1 cellular context compared by ENCODE assay signal in genomic region chr6:43990627-43991619, GRCh38.
A peak's percentile ranks its signal among the peaks of the same experiment; 100 is the strongest.
TF ChIP-seq lines count a peak whose summit lies in the region.

No MANE protein-coding gene starts in this region.

TF ChIP-seq in K562, 482 proteins besides CTCF, POLR2A, EP300 and RAD21 (continued from another document and continues in another):
- TF ChIP-seq CTBP1 (IDR thresholded peaks at IDR 0.05; ENCODE audit: borderline replicate concordance): 0 out of 2 replicates have a peak, but pooled peaks have one; percentile 10
- no peak for TF ChIP-seq TFAM (CRISPR knock-in tag; conservative IDR thresholded peaks at IDR 0.05)
- no peak for TF ChIP-seq POLR2H (tag; IDR thresholded peaks at IDR 0.05; ENCODE audit: low read depth)
- TF ChIP-seq PURB (CRISPR knock-in tag; IDR thresholded peaks at IDR 0.05; ENCODE audit: low read depth): no peak
- no peak for TF ChIP-seq TGIF2 (CRISPR knock-in tag; IDR thresholded peaks at IDR 0.05)
- TF ChIP-seq CXXC5 (CRISPR knock-in tag; IDR thresholded peaks at IDR 0.05): peak; percentile 33; the same call in 1 of the 2 replicates
- TF ChIP-seq MGA (IDR thresholded peaks at IDR 0.05): peak; percentile 48
- TF ChIP-seq CEBPG (CRISPR knock-in tag; IDR thresholded peaks at IDR 0.05): no peak
- TF ChIP-seq CEBPG (tag; conservative IDR thresholded peaks at IDR 0.05 in 1 of 2, IDR thresholded peaks at IDR 0.05 in 1 of 2): no peak
- no peak for TF ChIP-seq IRF1 (CRISPR knock-in tag; IDR thresholded peaks at IDR 0.05; ENCODE audit: borderline replicate concordance)
- no peak for TF ChIP-seq EZH2 (IDR thresholded peaks at IDR 0.05; ENCODE audit: borderline replicate concordance, low read depth, low read length)
- TF ChIP-seq ZNF175 (CRISPR knock-in tag; IDR thresholded peaks at IDR 0.05; ENCODE audit: low read depth): 0 out of 2 replicates have a peak, but pooled peaks have one; percentile 56
- TF ChIP-seq SAFB2 (IDR thresholded peaks at IDR 0.05; ENCODE audit: borderline replicate concordance, low read depth, low read length, severe bottlenecking): no peak
- peak; percentile 47; the same call in 1 of the 2 replicates for TF ChIP-seq TFAP4 (CRISPR knock-in tag; IDR thresholded peaks at IDR 0.05; ENCODE audit: borderline replicate concordance)
- no peak for TF ChIP-seq ZNF79 (CRISPR knock-in tag; IDR thresholded peaks at IDR 0.05; ENCODE audit: low read depth)
- TF ChIP-seq RBM15 (IDR thresholded peaks at IDR 0.05; ENCODE audit: insufficient read depth, low read length): no peak
- no peak for TF ChIP-seq U2AF1 (optimal IDR thresholded peaks at IDR 0.05; ENCODE audit: low read depth, low read length)
- TF ChIP-seq ZNF134 (CRISPR knock-in tag; conservative IDR thresholded peaks at IDR 0.05): no peak
- TF ChIP-seq, protein P1, sequence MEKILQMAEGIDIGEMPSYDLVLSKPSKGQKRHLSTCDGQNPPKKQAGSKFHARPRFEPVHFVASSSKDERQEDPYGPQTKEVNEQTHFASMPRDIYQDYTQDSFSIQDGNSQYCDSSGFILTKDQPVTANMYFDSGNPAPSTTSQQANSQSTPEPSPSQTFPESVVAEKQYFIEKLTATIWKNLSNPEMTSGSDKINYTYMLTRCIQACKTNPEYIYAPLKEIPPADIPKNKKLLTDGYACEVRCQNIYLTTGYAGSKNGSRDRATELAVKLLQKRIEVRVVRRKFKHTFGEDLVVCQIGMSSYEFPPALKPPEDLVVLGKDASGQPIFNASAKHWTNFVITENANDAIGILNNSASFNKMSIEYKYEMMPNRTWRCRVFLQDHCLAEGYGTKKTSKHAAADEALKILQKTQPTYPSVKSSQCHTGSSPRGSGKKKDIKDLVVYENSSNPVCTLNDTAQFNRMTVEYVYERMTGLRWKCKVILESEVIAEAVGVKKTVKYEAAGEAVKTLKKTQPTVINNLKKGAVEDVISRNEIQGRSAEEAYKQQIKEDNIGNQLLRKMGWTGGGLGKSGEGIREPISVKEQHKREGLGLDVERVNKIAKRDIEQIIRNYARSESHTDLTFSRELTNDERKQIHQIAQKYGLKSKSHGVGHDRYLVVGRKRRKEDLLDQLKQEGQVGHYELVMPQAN (IDR thresholded peaks at IDR 0.05; ENCODE audit: borderline replicate concordance): no peak
- peak; percentile 72 for TF ChIP-seq USF1 (CRISPR knock-in tag; IDR thresholded peaks at IDR 0.05)
- TF ChIP-seq YY1 (IDR thresholded peaks at IDR 0.05; ENCODE audit: borderline replicate concordance in 1 of 3, control insufficient read depth in 1 of 3, extremely low read depth in 1 of 3, insufficient read depth in 3 of 3, insufficient read length in 1 of 3, insufficient replicate concordance in 2 of 3, low read depth in 1 of 3, low read length in 2 of 3): no peak
- TF ChIP-seq SP1 (CRISPR knock-in tag; IDR thresholded peaks at IDR 0.05): no peak
- peak; percentile 27 for TF ChIP-seq RBM25 (IDR thresholded peaks at IDR 0.05; ENCODE audit: low read depth, low read length, severe bottlenecking)
- no peak for TF ChIP-seq KLF6 (CRISPR knock-in tag; IDR thresholded peaks at IDR 0.05; ENCODE audit: borderline replicate concordance)
- TF ChIP-seq PTBP1 (IDR thresholded peaks at IDR 0.05; ENCODE audit: low read depth, low read length): no peak
- no peak for TF ChIP-seq CC2D1A (IDR thresholded peaks at IDR 0.05)
- no peak for TF ChIP-seq MXI1 (IDR thresholded peaks at IDR 0.05; ENCODE audit: low read depth, low read length)
- TF ChIP-seq CBX1 (IDR thresholded peaks at IDR 0.05; ENCODE audit: low read depth): no peak
- TF ChIP-seq PYGO2 (tag; IDR thresholded peaks at IDR 0.05): no peak
- TF ChIP-seq KLF10 (CRISPR knock-in tag; IDR thresholded peaks at IDR 0.05): no peak
- TF ChIP-seq, protein P2, sequence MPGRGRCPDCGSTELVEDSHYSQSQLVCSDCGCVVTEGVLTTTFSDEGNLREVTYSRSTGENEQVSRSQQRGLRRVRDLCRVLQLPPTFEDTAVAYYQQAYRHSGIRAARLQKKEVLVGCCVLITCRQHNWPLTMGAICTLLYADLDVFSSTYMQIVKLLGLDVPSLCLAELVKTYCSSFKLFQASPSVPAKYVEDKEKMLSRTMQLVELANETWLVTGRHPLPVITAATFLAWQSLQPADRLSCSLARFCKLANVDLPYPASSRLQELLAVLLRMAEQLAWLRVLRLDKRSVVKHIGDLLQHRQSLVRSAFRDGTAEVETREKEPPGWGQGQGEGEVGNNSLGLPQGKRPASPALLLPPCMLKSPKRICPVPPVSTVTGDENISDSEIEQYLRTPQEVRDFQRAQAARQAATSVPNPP (IDR thresholded peaks at IDR 0.05; ENCODE audit: borderline replicate concordance, insufficient read depth, insufficient read length): no peak
- no peak for TF ChIP-seq KDM2B (CRISPR knock-in tag; IDR thresholded peaks at IDR 0.05)
- TF ChIP-seq PTRF (tag; IDR thresholded peaks at IDR 0.05): no peak
- TF ChIP-seq, protein P3, sequence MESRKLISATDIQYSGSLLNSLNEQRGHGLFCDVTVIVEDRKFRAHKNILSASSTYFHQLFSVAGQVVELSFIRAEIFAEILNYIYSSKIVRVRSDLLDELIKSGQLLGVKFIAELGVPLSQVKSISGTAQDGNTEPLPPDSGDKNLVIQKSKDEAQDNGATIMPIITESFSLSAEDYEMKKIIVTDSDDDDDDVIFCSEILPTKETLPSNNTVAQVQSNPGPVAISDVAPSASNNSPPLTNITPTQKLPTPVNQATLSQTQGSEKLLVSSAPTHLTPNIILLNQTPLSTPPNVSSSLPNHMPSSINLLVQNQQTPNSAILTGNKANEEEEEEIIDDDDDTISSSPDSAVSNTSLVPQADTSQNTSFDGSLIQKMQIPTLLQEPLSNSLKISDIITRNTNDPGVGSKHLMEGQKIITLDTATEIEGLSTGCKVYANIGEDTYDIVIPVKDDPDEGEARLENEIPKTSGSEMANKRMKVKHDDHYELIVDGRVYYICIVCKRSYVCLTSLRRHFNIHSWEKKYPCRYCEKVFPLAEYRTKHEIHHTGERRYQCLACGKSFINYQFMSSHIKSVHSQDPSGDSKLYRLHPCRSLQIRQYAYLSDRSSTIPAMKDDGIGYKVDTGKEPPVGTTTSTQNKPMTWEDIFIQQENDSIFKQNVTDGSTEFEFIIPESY (CRISPR knock-in tag; IDR thresholded peaks at IDR 0.05): 0 out of 2 replicates have a peak, but pooled peaks have one; percentile 16
- TF ChIP-seq KDM1A (IDR thresholded peaks at IDR 0.05): no peak
- TF ChIP-seq ZNF778 (CRISPR knock-in tag; IDR thresholded peaks at IDR 0.05): no peak
- TF ChIP-seq RBM22 (IDR thresholded peaks at IDR 0.05; ENCODE audit: low read depth, low read length, poor library complexity, severe bottlenecking): no peak
- 0 out of 4 replicates have a peak, but pooled peaks of 1 of the 2 experiments have one; percentile 45 for TF ChIP-seq ZNF639 (CRISPR knock-in tag; conservative IDR thresholded peaks at IDR 0.05 in 1 of 2, IDR thresholded peaks at IDR 0.05 in 1 of 2)
- no peak for TF ChIP-seq GABPB2 (CRISPR knock-in tag; conservative IDR thresholded peaks at IDR 0.05)
- TF ChIP-seq TCFL5 (CRISPR knock-in tag; conservative IDR thresholded peaks at IDR 0.05): no peak
- TF ChIP-seq CGGBP1 (CRISPR knock-in tag; IDR thresholded peaks at IDR 0.05): no peak
- TF ChIP-seq NR2C2 (CRISPR knock-in tag; IDR thresholded peaks at IDR 0.05): no peak
- TF ChIP-seq NR2C2 (tag; IDR thresholded peaks at IDR 0.05): no peak
- TF ChIP-seq ELF1 (tag; IDR thresholded peaks at IDR 0.05): no peak
- no peak for TF ChIP-seq PHB (CRISPR knock-in tag; IDR thresholded peaks at IDR 0.05)
